19 cellular contexts compared by ENCODE assay signal in the genomic region with DNA sequence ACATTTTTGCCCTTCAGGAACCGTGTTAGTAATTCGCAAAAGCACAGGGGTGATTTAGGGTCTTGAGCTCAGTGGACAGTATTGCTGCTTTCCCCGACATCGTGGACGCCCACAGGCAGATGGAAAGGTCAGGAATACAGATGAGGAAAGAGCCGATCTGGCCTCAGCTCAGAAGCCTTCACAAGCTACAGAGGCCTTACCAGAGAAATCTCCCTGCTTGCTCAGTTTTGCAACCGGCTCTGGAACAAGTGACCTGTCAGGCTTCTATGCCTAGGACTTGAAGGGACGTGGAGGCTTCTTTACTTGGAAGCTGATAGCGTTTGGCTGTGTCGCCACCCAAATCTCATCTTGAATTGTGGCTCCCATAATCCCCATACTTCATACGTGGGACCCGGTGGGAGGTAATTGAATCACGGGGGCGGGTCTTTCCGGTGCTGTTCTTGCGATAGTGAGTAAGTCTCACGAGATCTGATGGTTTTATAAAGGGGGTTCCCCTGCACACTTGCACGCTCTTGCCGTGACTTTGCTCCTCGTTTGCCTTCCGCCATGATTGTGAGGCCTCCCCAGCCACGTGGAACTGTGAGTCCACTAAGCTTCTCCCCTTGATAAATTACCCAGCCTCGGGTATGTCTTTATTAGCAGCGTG.
"Had no signal": no experiment of that assay in that cellular context is flagged by ENCODE, and none has a peak within 500 bp of the region (broad histone marks: within the 10 kb centered on the region; RNA-seq: fewer than 3 reads in every experiment).

No MANE protein-coding gene starts in this region.

- H3K4me1 Mint-ChIP-seq: activated naive CD4-positive, alpha-beta T cell treated with anti-CD3 and anti-CD28 coated beads, Interleukin-2, amount 50 U/mL, for 24 hours; naive thymus-derived CD8-positive, alpha-beta T cell had no signal

- H3K27ac ChIP-seq: colonic mucosa, foreskin keratinocyte, tibial artery, vagina had no signal

- H3K4me3 ChIP-seq: colonic mucosa, esophagus squamous epithelium, tibial artery, vagina had no signal

- H3K9me3 ChIP-seq: colonic mucosa, esophagus squamous epithelium, tibial artery, vagina had no signal

- DNase-seq: activated CD4-positive, alpha-beta T cell treated with anti-CD3 and anti-CD28 coated beads for 4 hours; activated CD8-positive, alpha-beta T cell treated with anti-CD3 and anti-CD28 coated beads for 36 hours; activated effector memory CD4-positive, alpha-beta T cell treated with anti-CD3 and anti-CD28 coated beads, Interleukin-2, amount 50 U/mL, for 16 hours; activated T-cell treated with anti-CD3 and anti-CD28 coated beads, Interleukin-2, amount 50 U/mL, for 4 hours; caudate nucleus; colonic mucosa; esophagus squamous epithelium; foreskin keratinocyte; head of caudate nucleus; left colon; mesenchymal stem cell; naive thymus-derived CD8-positive, alpha-beta T cell; nucleus accumbens; stimulated activated CD4-positive, alpha-beta T cell treated with anti-CD3 and anti-CD28 coated beads, Interleukin-1b, Interleukin-23, amount 100 ng/mL, for 48 hours had no signal

- H3K4me1 ChIP-seq: colonic mucosa, foreskin keratinocyte, tibial artery, vagina had no signal

- H3K27me3 ChIP-seq: colonic mucosa, esophagus squamous epithelium, foreskin keratinocyte, tibial artery, vagina had no signal

- H3K9me3 Mint-ChIP-seq: activated CD8-positive, alpha-beta T cell treated with anti-CD3 and anti-CD28 coated beads for 36 hours; activated naive CD4-positive, alpha-beta T cell treated with anti-CD3 and anti-CD28 coated beads, Interleukin-2, amount 50 U/mL, for 24 hours; activated T-cell treated with anti-CD3 and anti-CD28 coated beads, Interleukin-2, amount 50 U/mL, for 4 hours; WTC11 had no signal

- H3K36me3 Mint-ChIP-seq: activated naive CD4-positive, alpha-beta T cell treated with anti-CD3 and anti-CD28 coated beads, Interleukin-2, amount 50 U/mL, for 24 hours; WTC11 had no signal

- ATAC-seq: activated CD8-positive, alpha-beta T cell treated with anti-CD3 and anti-CD28 coated beads for 36 hours; activated T-cell treated with anti-CD3 and anti-CD28 coated beads, Interleukin-2, amount 50 U/mL, for 4 hours; foreskin keratinocyte; left colon; naive thymus-derived CD8-positive, alpha-beta T cell; WTC11 had no signal

- H3K4me3 Mint-ChIP-seq: activated CD8-positive, alpha-beta T cell treated with anti-CD3 and anti-CD28 coated beads for 36 hours; activated naive CD4-positive, alpha-beta T cell treated with anti-CD3 and anti-CD28 coated beads, Interleukin-2, amount 50 U/mL, for 24 hours; activated T-cell treated with anti-CD3 and anti-CD28 coated beads, Interleukin-2, amount 50 U/mL, for 4 hours; naive thymus-derived CD8-positive, alpha-beta T cell; WTC11 had no signal

- H3K36me3 ChIP-seq: colonic mucosa, vagina had no signal

- H3K27ac Mint-ChIP-seq: activated CD8-positive, alpha-beta T cell treated with anti-CD3 and anti-CD28 coated beads for 36 hours; activated naive CD4-positive, alpha-beta T cell treated with anti-CD3 and anti-CD28 coated beads, Interleukin-2, amount 50 U/mL, for 24 hours; progenitor cell of endocrine pancreas; WTC11 had no signal
